ENCODE assay signal across 8 cellular contexts in genomic region chr1:239785576-239785975, GRCh38.
"Had no signal": no experiment of that assay in that cellular context is flagged by ENCODE, and none has a peak within 500 bp of the region (broad histone marks: within the 10 kb centered on the region; RNA-seq: fewer than 3 reads in every experiment).

No MANE protein-coding gene starts in this region.

- H3K4me1 Mint-ChIP-seq: IgD-negative memory B cell had no signal

- H3K27ac ChIP-seq: HL-60 had no signal

- H3K4me3 Mint-ChIP-seq: IgD-negative memory B cell had no signal

- H3K27ac Mint-ChIP-seq: IgD-negative memory B cell had no signal

- H3K36me3 Mint-ChIP-seq: IgD-negative memory B cell had no signal

- H3K27me3 Mint-ChIP-seq: IgD-negative memory B cell had no signal

- FAIRE-seq: HepG2, HTR-8/SVneo, K562 had no signal

- DNase-seq: IMR-90, KBM-7, KG1 had no signal

- H3K4me3 ChIP-seq: K562 had no signal

- ATAC-seq: HepG2, K562 had no signal
